Comparison of ENCODE assay signal across 8 cellular contexts in genomic region chr13:41694902-41695301, GRCh38.
A peak's percentile ranks its signal among the peaks of the same experiment; 100 is the strongest.
DNase-seq lines count a peak whose midpoint lies in the region; ATAC-seq, FAIRE-seq and TF ChIP-seq lines count a peak whose summit lies in the region.

No MANE protein-coding gene starts in this region.

- H3K36me3 ChIP-seq in MG63: peaks cover 4% of the 10 kb centered on the region

- peaks cover 19% of the 10 kb centered on the region for H3K36me3 Mint-ChIP-seq in activated naive CD4-positive, alpha-beta T cell treated with anti-CD3 and anti-CD28 coated beads for 36 hours (ENCODE audit: low read depth)

- TF ChIP-seq CTCF in coronary artery (IDR thresholded peaks at IDR 0.05): no peak

- FAIRE-seq in GM19239 (lab: Jason Lieb, UNC): peak; percentile 78

- H3K27me3 Mint-ChIP-seq in activated naive CD4-positive, alpha-beta T cell treated with anti-CD3 and anti-CD28 coated beads for 36 hours (ENCODE audit: low read depth): no peaks in the 10 kb centered on the region

- H3K4me3 ChIP-seq in MG63 (no peak overlapping the region), coronary artery (no peak overlapping the region)

- ATAC-seq in HG02623 (IDR thresholded peaks at IDR 0.05; ENCODE audit: unreplicated experiment): no peak
- no peak for ATAC-seq in HG02870 (IDR thresholded peaks at IDR 0.05; ENCODE audit: unreplicated experiment)

- H3K4me3 Mint-ChIP-seq in activated naive CD4-positive, alpha-beta T cell treated with anti-CD3 and anti-CD28 coated beads for 36 hours: no peak overlapping the region

- no peaks in the 10 kb centered on the region for H3K9me3 Mint-ChIP-seq in activated naive CD4-positive, alpha-beta T cell treated with anti-CD3 and anti-CD28 coated beads for 36 hours

- DNase-seq in GM19239 (ENCODE audit: insufficient read length, low spot score) (peak; percentile 7), MG63 (peak; percentile 81), coronary artery (ENCODE audit: low spot score) (peak; percentile 79), non-pigmented ciliary epithelial cell (ENCODE audit: low read depth) (peak; percentile 91)
- no peak for DNase-seq in activated naive CD4-positive, alpha-beta T cell treated with anti-CD3 and anti-CD28 coated beads for 36 hours
- DNase-seq in activated CD4-positive, alpha-beta T cell treated with anti-CD3 and anti-CD28 coated beads, Interleukin-2, amount 50 U/mL, for 48 hours: no peak

- intact Hi-C loops in activated naive CD4-positive, alpha-beta T cell treated with anti-CD3 and anti-CD28 coated beads for 36 hours (cut with micrococcal nuclease): no loop called here

- H3K4me1 Mint-ChIP-seq in activated naive CD4-positive, alpha-beta T cell treated with anti-CD3 and anti-CD28 coated beads for 36 hours (ENCODE audit: low read depth): no peaks in the 10 kb centered on the region

- no peaks in the 10 kb centered on the region for H3K9me3 ChIP-seq in MG63

- CTCF ChIA-PET in activated naive CD4-positive, alpha-beta T cell treated with anti-CD3 and anti-CD28 coated beads for 36 hours (lab: Charles Lee): interaction anchor here (1.2 kb wide), 1 partner anchor 26 kb away, joined by 3 read pairs; no protein-coding TSS in a partner anchor

- H3K27ac Mint-ChIP-seq in activated naive CD4-positive, alpha-beta T cell treated with anti-CD3 and anti-CD28 coated beads for 36 hours: no peak overlapping the region

- no peaks in the 10 kb centered on the region for H3K27me3 ChIP-seq in MG63

- H3K27ac ChIP-seq in coronary artery: peak overlapping the region; percentile 59 to 69

Comparison
In these comparisons a context has a peak if more than half of its experiments do, and no peak if none do; other contexts are left out.
1. DNase-seq: peak in GM19239 (single experiment), MG63 (single experiment), coronary artery (single experiment) and non-pigmented ciliary epithelial cell (single experiment); none in activated naive CD4-positive, alpha-beta T cell treated with anti-CD3 and anti-CD28 coated beads for 36 hours (single experiment) and activated CD4-positive, alpha-beta T cell treated with anti-CD3 and anti-CD28 coated beads, Interleukin-2, amount 50 U/mL, for 48 hours (0 of 2).